30 cellular contexts compared by ENCODE assay signal in the genomic region with DNA sequence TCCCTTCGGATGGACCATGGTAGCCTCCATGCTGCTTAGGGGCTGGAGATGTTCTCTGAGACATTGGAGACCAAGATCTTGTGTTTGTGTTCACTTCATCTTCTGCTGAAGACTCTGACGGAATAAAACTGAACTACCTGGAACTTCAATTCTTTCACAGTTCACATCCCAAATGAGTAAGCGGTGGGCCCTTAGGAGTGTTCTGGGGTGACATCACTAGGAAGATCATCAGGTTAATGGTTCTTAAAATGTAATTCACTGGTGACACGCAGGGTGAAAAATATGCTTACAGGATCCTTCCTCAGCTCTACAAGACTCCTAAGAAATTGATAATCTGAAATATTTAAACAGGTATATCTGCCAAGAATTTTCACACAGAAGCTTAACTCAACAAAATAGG.
"Had no signal": no experiment of that assay in that cellular context is flagged by ENCODE, and none has a peak within 500 bp of the region (broad histone marks: within the 10 kb centered on the region; RNA-seq: fewer than 3 reads in every experiment).

No MANE protein-coding gene starts in this region.

- H3K27ac ChIP-seq: ascending aorta, cardiac muscle cell, VCaP had no signal

- H3K36me3 ChIP-seq: ascending aorta, cardiac muscle cell had no signal

- DNase-seq: activated B cell treated with CpG ODN at 0.5 μM for 24 hours; activated CD4-positive, alpha-beta memory T cell treated with anti-CD3 and anti-CD28 coated beads for 36 hours; activated CD4-positive, alpha-beta T cell treated with anti-CD3 and anti-CD28 coated beads for 4 hours; activated CD4-positive, alpha-beta T cell treated with anti-CD3 and anti-CD28 coated beads, Interleukin-2, amount 10 ng/mL, durations not matched to agents 24 days and 14 days; activated CD4-positive, alpha-beta T cell treated with anti-CD3 and anti-CD28 coated beads, Interleukin-2, amount 50 U/mL, for 1 hour; activated CD4-positive, alpha-beta T cell treated with anti-CD3 and anti-CD28 coated beads, Interleukin-2, amount 50 U/mL, for 4 hours; activated CD4-positive, CD25-positive, alpha-beta regulatory T cell treated with anti-CD3 and anti-CD28 coated beads, Interleukin-2, amount 50 U/mL, for 72 hours; activated CD8-positive, alpha-beta memory T cell treated with anti-CD3 and anti-CD28 coated beads, Interleukin-2, amount 50 U/mL, for 4 hours; activated CD8-positive, alpha-beta T cell treated with anti-CD3 and anti-CD28 coated beads for 36 hours; activated effector memory CD4-positive, alpha-beta T cell treated with Interleukin-2 at 50 U/mL for 16 hours; activated gamma-delta T cell; activated naive CD4-positive, alpha-beta T cell treated with anti-CD3 and anti-CD28 coated beads, Interleukin-2, amount 10 ng/mL, durations not matched to agents 7 days and 5 days; activated naive CD4-positive, alpha-beta T cell treated with Interleukin-2 at 50 U/mL for 16 hours; activated naive CD8-positive, alpha-beta T cell treated with anti-CD3 and anti-CD28 coated beads, Interleukin-2, amount 10 ng/mL, durations not matched to agents 7 days and 5 days; activated naive CD8-positive, alpha-beta T cell treated with anti-CD3 and anti-CD28 coated beads, Interleukin-2, amount 50 U/mL, for 24 hours; activated T-cell treated with anti-CD3 and anti-CD28 coated beads for 4 hours; activated T-cell treated with anti-CD3 and anti-CD28 coated beads, Interleukin-2, amount 50 U/mL, for 1 hour; activated T-cell treated with anti-CD3 and anti-CD28 coated beads, Interleukin-2, amount 50 U/mL, for 48 hours; amygdala; anterior cingulate cortex; caudate nucleus; cerebellar nuclear complex; T-helper 1 cell; T-helper 2 cell; T-helper 9 cell had no signal

- H3K4me3 ChIP-seq: ascending aorta, cardiac muscle cell had no signal

- ATAC-seq: activated CD8-positive, alpha-beta T cell treated with anti-CD3 and anti-CD28 coated beads for 36 hours; activated naive CD8-positive, alpha-beta T cell treated with anti-CD3 and anti-CD28 coated beads, Interleukin-2, amount 50 U/mL, for 24 hours had no signal

- H3K27me3 ChIP-seq: ascending aorta, cardiac muscle cell had no signal

- H3K9me3 ChIP-seq: ascending aorta had no signal

- H3K4me1 ChIP-seq: ascending aorta had no signal

- FAIRE-seq: bronchial epithelial cell, TTC549 had no signal
